In the genomic region with DNA sequence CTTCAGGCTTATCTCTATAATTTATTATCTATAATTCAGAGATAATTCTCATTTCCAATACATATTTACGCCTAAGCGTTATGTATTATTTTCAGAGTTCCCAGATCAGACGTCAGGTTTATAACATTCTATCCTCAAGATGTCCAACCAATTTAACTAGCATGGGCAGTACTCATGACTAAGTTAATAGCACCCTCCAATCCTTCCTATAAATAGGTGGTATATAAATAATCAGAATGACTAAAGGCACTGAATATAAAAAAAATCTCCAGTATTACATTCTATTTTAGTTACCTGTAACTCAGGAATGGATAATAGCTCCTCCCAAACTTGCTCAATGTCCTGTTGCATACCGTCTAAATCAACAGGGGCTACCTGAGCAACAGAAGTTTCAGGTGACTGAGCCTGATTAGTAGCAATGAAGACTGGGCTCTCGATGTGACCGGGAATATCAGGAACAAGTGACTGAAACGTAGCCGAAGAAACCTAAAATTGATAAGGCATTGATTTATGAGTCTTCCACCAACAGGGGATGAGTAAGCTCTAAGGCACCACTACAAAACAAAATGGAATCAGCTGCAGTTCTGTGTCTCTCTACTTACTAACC, we compare ENCODE assay signal across 34 cellular contexts. TPM values are rescaled to one million over a fixed set of nuclear protein-coding genes. Genes with fewer than 3 reads are reported as not detected.
DNase-seq lines count a peak whose midpoint lies in the region; ATAC-seq, FAIRE-seq and TF ChIP-seq lines count a peak whose summit lies in the region.
"Had no signal": no experiment of that assay in that cellular context is flagged by ENCODE, and none has a peak within 500 bp of the region (broad histone marks: within the 10 kb centered on the region; RNA-seq: fewer than 3 reads in every experiment).

No MANE protein-coding gene starts in this region.

- peak overlapping the region; percentile 56 for H3K27ac Mint-ChIP-seq in activated T-cell treated with anti-CD3 and anti-CD28 coated beads, Interleukin-2, amount 50 U/mL, for 72 hours
- H3K27ac Mint-ChIP-seq in activated CD4-positive, alpha-beta memory T cell treated with anti-CD3 and anti-CD28 coated beads, Interleukin-2, amount 10 ng/mL, durations not matched to agents 7 days and 5 days: peak overlapping the region; percentile 31
- H3K27ac Mint-ChIP-seq in stimulated activated effector memory CD8-positive, alpha-beta T cell treated with anti-CD3 and anti-CD28 coated beads, Interleukin-12 subunit alpha, Interleukin-12 subunit beta, amount 100 ng/mL, for 72 hours: no peak overlapping the region
- H3K27ac Mint-ChIP-seq: GM23338 had no signal

- no peak overlapping the region for H3K4me3 ChIP-seq in HepG2 (replicated peaks in 1 of 3; ENCODE audit: insufficient read depth in 1 of 3, low read depth in 2 of 3, low read length in 3 of 3)
- H3K4me3 ChIP-seq: A549, GM23338, prostate gland, SJCRH30, suprapubic skin had no signal

- H3K27me3 ChIP-seq in HepG2 (ENCODE audit: control insufficient read depth in 1 of 2, insufficient read depth in 2 of 2, low read length in 2 of 2): no peaks in the 10 kb centered on the region
- H3K27me3 ChIP-seq: SJCRH30, suprapubic skin had no signal

- no peak for FAIRE-seq in HepG2 (lab: Jason Lieb, UNC)
- FAIRE-seq: A549, islet of Langerhans, RCC 7860 had no signal

- H3K27ac ChIP-seq in HepG2 (ENCODE audit: extremely low read length, insufficient read depth, low read length): no peak overlapping the region
- H3K27ac ChIP-seq: A549, prostate gland, SJCRH30, suprapubic skin, VCaP had no signal

- no peak for DNase-seq in activated T-cell treated with anti-CD3 and anti-CD28 coated beads, Interleukin-2, amount 50 U/mL, for 72 hours
- DNase-seq in activated T-cell treated with anti-CD3 and anti-CD28 coated beads, Interleukin-2, amount 50 U/mL, for 4 hours: no peak
- DNase-seq in activated CD4-positive, alpha-beta memory T cell treated with anti-CD3 and anti-CD28 coated beads, Interleukin-2, amount 10 ng/mL, durations not matched to agents 7 days and 5 days: no peak
- DNase-seq in HepG2 (ENCODE audit: low spot score): no peak
- DNase-seq in superior temporal gyrus (ENCODE audit: extremely low spot score): peak; percentile 11
- DNase-seq in COR-L47 (lab: John Stamatoyannopoulos, UW): no peak
- no peak for DNase-seq in stimulated activated effector memory CD8-positive, alpha-beta T cell treated with anti-CD3 and anti-CD28 coated beads, Interleukin-12 subunit alpha, Interleukin-12 subunit beta, amount 100 ng/mL, for 72 hours (ENCODE audit: low spot score in 2 of 2)
- DNase-seq: activated CD4-positive, alpha-beta T cell treated with anti-CD3 and anti-CD28 coated beads for 48 hours; activated naive CD4-positive, alpha-beta T cell treated with anti-CD3 and anti-CD28 coated beads, Interleukin-2, amount 50 U/mL, for 16 hours; anterior cingulate cortex; CD8-positive, alpha-beta T cell; cortex of kidney; DMS 273 treated with DMSO at 0.1 percent for 48 hours; effector memory CD8-positive, alpha-beta T cell; EL; IMR-90; mesenchymal stem cell; NCI-H2107; NCI-H446; NCI-H774; SJCRH30; stimulated activated CD4-positive, alpha-beta T cell treated with anti-CD3 and anti-CD28 coated beads, Interleukin-4, amount 100 ng/mL, for 4 hours; SW 1271; T-helper 9 cell had no signal

- peaks cover 19 to 40% of the 10 kb centered on the region in 2 donors for H3K36me3 Mint-ChIP-seq in activated T-cell treated with anti-CD3 and anti-CD28 coated beads, Interleukin-2, amount 50 U/mL, for 72 hours (ENCODE audit: insufficient read depth in 2 of 2)
- H3K36me3 Mint-ChIP-seq in activated T-cell treated with anti-CD3 and anti-CD28 coated beads, Interleukin-2, amount 50 U/mL, for 4 hours (ENCODE audit: insufficient read depth): peaks cover 54% of the 10 kb centered on the region
- peaks cover 65% of the 10 kb centered on the region for H3K36me3 Mint-ChIP-seq in activated CD4-positive, alpha-beta memory T cell treated with anti-CD3 and anti-CD28 coated beads, Interleukin-2, amount 10 ng/mL, durations not matched to agents 7 days and 5 days (ENCODE audit: low read depth)
- H3K36me3 Mint-ChIP-seq in stimulated activated effector memory CD8-positive, alpha-beta T cell treated with anti-CD3 and anti-CD28 coated beads, Interleukin-12 subunit alpha, Interleukin-12 subunit beta, amount 100 ng/mL, for 72 hours: peaks cover 96% of the 10 kb centered on the region

- H3K36me3 ChIP-seq in HepG2 (replicated peaks in 1 of 2; ENCODE audit: control insufficient read depth in 1 of 2, insufficient read depth in 2 of 2, low read length in 2 of 2): peaks cover 37 to 75% of the 10 kb centered on the region in 2 experiments

- peaks cover 54% of the 10 kb centered on the region for H3K4me1 Mint-ChIP-seq in activated T-cell treated with anti-CD3 and anti-CD28 coated beads, Interleukin-2, amount 50 U/mL, for 72 hours (ENCODE audit: low read depth)
- peaks cover 45% of the 10 kb centered on the region for H3K4me1 Mint-ChIP-seq in activated T-cell treated with anti-CD3 and anti-CD28 coated beads, Interleukin-2, amount 50 U/mL, for 4 hours (ENCODE audit: low read depth)
- peaks cover 42% of the 10 kb centered on the region for H3K4me1 Mint-ChIP-seq in activated CD4-positive, alpha-beta memory T cell treated with anti-CD3 and anti-CD28 coated beads, Interleukin-2, amount 10 ng/mL, durations not matched to agents 7 days and 5 days
- peaks cover 51% of the 10 kb centered on the region for H3K4me1 Mint-ChIP-seq in stimulated activated effector memory CD8-positive, alpha-beta T cell treated with anti-CD3 and anti-CD28 coated beads, Interleukin-12 subunit alpha, Interleukin-12 subunit beta, amount 100 ng/mL, for 72 hours

- no peak overlapping the region for H3K9ac ChIP-seq in HepG2 (ENCODE audit: insufficient read depth, low read depth, low read length)

- no peak for TF ChIP-seq CTCF in HepG2 (CRISPR knock-in tag; IDR thresholded peaks at IDR 0.05)

- TF ChIP-seq POLR2A in HepG2 (IDR thresholded peaks at IDR 0.05; ENCODE audit: insufficient read depth in 1 of 2, low read depth in 2 of 2, low read length in 2 of 2): no peak

- POLR2A ChIA-PET in activated CD4-positive, alpha-beta memory T cell treated with anti-CD3 and anti-CD28 coated beads, Interleukin-2, amount 10 ng/mL, durations not matched to agents 7 days and 5 days (lab: Charles Lee): interaction anchor here (0.6 to 10.8 kb wide), 4 partner anchors 10 to 1280 kb away, joined by 3 to 135 read pairs (median 20); partner anchors contain the start of gene NFE2L2
- POLR2A ChIA-PET in HepG2 (lab: Yijun Ruan, JAX): interaction anchor here (1.0 to 2.5 kb wide), 5 partner anchors 8 to 33 kb away, joined by 3 to 12 read pairs (median 4); partner anchors contain the start of gene HNRNPA3

- in situ Hi-C loops in HepG2 (cut with HindIII; ENCODE audit: extremely low pct_ligation_motif_present, low pct_unique_long_range_greater_than_20kb): no loop called here

- TF ChIP-seq EP300 in HepG2 (IDR thresholded peaks at IDR 0.05; ENCODE audit: low read depth in 2 of 2, low read length in 2 of 2) (no peak), HepG2 (CRISPR knock-in tag; IDR thresholded peaks at IDR 0.05; ENCODE audit: borderline replicate concordance) (no peak)

- intact Hi-C loops in HepG2 (cut with micrococcal nuclease; ENCODE audit: unreplicated experiment): no loop called here

- H2AFZ ChIP-seq in HepG2 (ENCODE audit: low read length): no peak overlapping the region
- H2AFZ ChIP-seq: GM23338 had no signal

- H3K4me2 ChIP-seq in HepG2 (ENCODE audit: low read depth, low read length): no peak overlapping the region
- H3K4me2 ChIP-seq: A549, GM23338 had no signal

- TF ChIP-seq RAD21 in HepG2 (CRISPR knock-in tag; IDR thresholded peaks at IDR 0.05): no peak

- peaks cover 54% of the 10 kb centered on the region for H3K4me1 ChIP-seq in HepG2 (ENCODE audit: insufficient read depth, low read length)
- H3K4me1 ChIP-seq: prostate gland, SJCRH30 had no signal

- BruUV-seq in HepG2 (replicated peaks; lab: Mats Ljungman, UMichigan): no TSS peak

- CTCF ChIA-PET in activated CD4-positive, alpha-beta memory T cell treated with anti-CD3 and anti-CD28 coated beads, Interleukin-2, amount 10 ng/mL, durations not matched to agents 7 days and 5 days (lab: Charles Lee): interaction anchor here (0.8 kb wide), 1 partner anchor 28 kb away, joined by 3 read pairs; no protein-coding TSS in a partner anchor
- CTCF ChIA-PET in HepG2 (lab: Yijun Ruan, JAX; ENCODE audit: low intra/inter-chr PET ratio, low total read pairs): no interaction called here

- WGBS in HepG2 (ENCODE audit: low lambda C conversion rate): 94% methylated on average over 8 of the region's 8 CpGs

- H3K9me3 ChIP-seq in HepG2 (ENCODE audit: low read length): no peaks in the 10 kb centered on the region
- H3K9me3 ChIP-seq: A549, prostate gland, SJCRH30, suprapubic skin had no signal

- no peaks in the 10 kb centered on the region for H3K9me3 Mint-ChIP-seq in activated T-cell treated with anti-CD3 and anti-CD28 coated beads, Interleukin-2, amount 50 U/mL, for 72 hours
- H3K9me3 Mint-ChIP-seq in activated T-cell treated with anti-CD3 and anti-CD28 coated beads, Interleukin-2, amount 50 U/mL, for 4 hours: no peaks in the 10 kb centered on the region
- H3K9me3 Mint-ChIP-seq in activated CD4-positive, alpha-beta memory T cell treated with anti-CD3 and anti-CD28 coated beads, Interleukin-2, amount 10 ng/mL, durations not matched to agents 7 days and 5 days: no peaks in the 10 kb centered on the region
- H3K9me3 Mint-ChIP-seq in stimulated activated effector memory CD8-positive, alpha-beta T cell treated with anti-CD3 and anti-CD28 coated beads, Interleukin-12 subunit alpha, Interleukin-12 subunit beta, amount 100 ng/mL, for 72 hours: no peaks in the 10 kb centered on the region
- H3K9me3 Mint-ChIP-seq: activated T-helper 17 cell treated with anti-CD3 and anti-CD28 coated beads, Interleukin-2, amount 50 U/mL, for 72 hours; CD8-positive, alpha-beta T cell; effector memory CD8-positive, alpha-beta T cell; GM23338 had no signal

- H3K4me3 Mint-ChIP-seq in activated T-cell treated with anti-CD3 and anti-CD28 coated beads, Interleukin-2, amount 50 U/mL, for 72 hours: no peak overlapping the region
- no peak overlapping the region for H3K4me3 Mint-ChIP-seq in activated T-cell treated with anti-CD3 and anti-CD28 coated beads, Interleukin-2, amount 50 U/mL, for 4 hours
- H3K4me3 Mint-ChIP-seq in activated CD4-positive, alpha-beta memory T cell treated with anti-CD3 and anti-CD28 coated beads, Interleukin-2, amount 10 ng/mL, durations not matched to agents 7 days and 5 days: no peak overlapping the region
- H3K4me3 Mint-ChIP-seq in stimulated activated effector memory CD8-positive, alpha-beta T cell treated with anti-CD3 and anti-CD28 coated beads, Interleukin-12 subunit alpha, Interleukin-12 subunit beta, amount 100 ng/mL, for 72 hours: no peak overlapping the region
- H3K4me3 Mint-ChIP-seq: CD8-positive, alpha-beta T cell; effector memory CD8-positive, alpha-beta T cell; GM23338 had no signal

- H3K27me3 Mint-ChIP-seq in activated T-cell treated with anti-CD3 and anti-CD28 coated beads, Interleukin-2, amount 50 U/mL, for 72 hours (ENCODE audit: low read depth): no peaks in the 10 kb centered on the region
- no peaks in the 10 kb centered on the region for H3K27me3 Mint-ChIP-seq in activated T-cell treated with anti-CD3 and anti-CD28 coated beads, Interleukin-2, amount 50 U/mL, for 4 hours (ENCODE audit: low read depth)
- H3K27me3 Mint-ChIP-seq in activated CD4-positive, alpha-beta memory T cell treated with anti-CD3 and anti-CD28 coated beads, Interleukin-2, amount 10 ng/mL, durations not matched to agents 7 days and 5 days: no peaks in the 10 kb centered on the region
- H3K27me3 Mint-ChIP-seq: activated T-helper 17 cell treated with anti-CD3 and anti-CD28 coated beads, Interleukin-2, amount 50 U/mL, for 72 hours; effector memory CD8-positive, alpha-beta T cell had no signal

- peaks cover 65% of the 10 kb centered on the region for H3K79me2 ChIP-seq in HepG2 (ENCODE audit: insufficient read depth, low read length)

- ATAC-seq in activated T-cell treated with anti-CD3 and anti-CD28 coated beads, Interleukin-2, amount 50 U/mL, for 72 hours (replicated peaks in 1 of 2): no peak
- no peak for ATAC-seq in activated T-cell treated with anti-CD3 and anti-CD28 coated beads, Interleukin-2, amount 50 U/mL, for 4 hours
- no peak for ATAC-seq in HepG2
- ATAC-seq in stimulated activated effector memory CD8-positive, alpha-beta T cell treated with anti-CD3 and anti-CD28 coated beads, Interleukin-12 subunit alpha, Interleukin-12 subunit beta, amount 100 ng/mL, for 72 hours: no peak
- ATAC-seq in GM18909 (IDR thresholded peaks at IDR 0.05; ENCODE audit: poor library complexity, unreplicated experiment): no peak
- ATAC-seq: A549; activated T-helper 17 cell treated with anti-CD3 and anti-CD28 coated beads, Interleukin-2, amount 50 U/mL, for 72 hours; CD8-positive, alpha-beta T cell; effector memory CD8-positive, alpha-beta T cell; GM23338; left lobe of liver had no signal

- H4K20me1 ChIP-seq in HepG2 (ENCODE audit: insufficient read depth, low read length): peaks cover 58% of the 10 kb centered on the region

RNA-seq across cellular contexts. Expression of gene HNRNPA3, which starts 19.6 kb away (rescaled TPM):
- 100 to 1,000 TPM; 140 to 148 TPM for total RNA-seq in activated T-cell treated with anti-CD3 and anti-CD28 coated beads, Interleukin-2, amount 50 U/mL, for 72 hours
- 100 to 1,000 TPM; 292 to 332 (median 316) TPM for total RNA-seq in activated T-cell treated with anti-CD3 and anti-CD28 coated beads, Interleukin-2, amount 50 U/mL, for 4 hours
- total RNA-seq in activated CD4-positive, alpha-beta memory T cell treated with anti-CD3 and anti-CD28 coated beads, Interleukin-2, amount 10 ng/mL, durations not matched to agents 7 days and 5 days: 100 to 1,000 TPM; 309 to 312 TPM
- 97.7 and 164 TPM in 2 replicates for total RNA-seq in HepG2 (2016; rRNA removed; fragmentation: Illumina TruSeq; extraction: Trizol)
- 14.2 and 15.3 TPM in 2 replicates for total RNA-seq in HepG2 (2016; cell fraction: cytosol; rRNA removed; fragmentation: Illumina TruSeq; extraction: Trizol; ENCODE audit: low read depth)
- 105 and 171 TPM in 2 replicates for total RNA-seq in HepG2 (2016; cell fraction: insoluble cytoplasmic fraction; rRNA removed; fragmentation: Illumina TruSeq; extraction: Trizol)
- total RNA-seq in HepG2 (2016; cell fraction: membrane; rRNA removed; fragmentation: Illumina TruSeq; extraction: Trizol): 84.7 and 87.9 TPM in 2 replicates
- 152 and 163 TPM in 2 replicates for total RNA-seq in HepG2 (2016; cell fraction: nucleus; rRNA removed; fragmentation: Illumina TruSeq; extraction: Trizol)
- 52.3 and 73.3 TPM in 2 replicates for polyA plus RNA-seq in HepG2 (2011; rRNA removed)
- polyA plus RNA-seq in HepG2 (2011; cell fraction: cytosol; rRNA removed): 28.9 and 35.7 TPM in 2 replicates
- 80.5 and 102 TPM in 2 replicates for polyA plus RNA-seq in HepG2 (2011; cell fraction: nucleus; rRNA removed)
- polyA plus RNA-seq in HepG2 (2012): 166 and 486 TPM in 2 replicates
- polyA plus RNA-seq in HepG2 (2016; cell fraction: cytosol; fragmentation: Illumina TruSeq; extraction: Trizol; ENCODE audit: low read depth): 36.5 and 45.0 TPM in 2 replicates
- polyA plus RNA-seq in HepG2 (2016; cell fraction: insoluble cytoplasmic fraction; fragmentation: Illumina TruSeq; extraction: Trizol; ENCODE audit: low read depth): 1,088 and 1,120 TPM in 2 replicates
- 139 and 151 TPM in 2 replicates for polyA plus RNA-seq in HepG2 (2016; cell fraction: membrane; fragmentation: Illumina TruSeq; extraction: Trizol; ENCODE audit: low read depth)
- 525 and 575 TPM in 2 replicates for polyA plus RNA-seq in HepG2 (2016; cell fraction: nucleus; fragmentation: Illumina TruSeq; extraction: Trizol; ENCODE audit: insufficient read depth, low read depth)
- 11.2 and 12.3 TPM in 2 replicates for polyA minus RNA-seq in HepG2 (2011; rRNA and poly(A)+ RNA removed; ENCODE audit: low replicate concordance)
- polyA minus RNA-seq in HepG2 (2011; cell fraction: cytosol; rRNA and poly(A)+ RNA removed): 34.8 and 38.9 TPM in 2 replicates
- 205 and 222 TPM in 2 replicates for polyA minus RNA-seq in HepG2 (2011; cell fraction: nucleus; rRNA and poly(A)+ RNA removed)

RNA-seq across cellular contexts. Expression of gene NFE2L2, which starts 32.3 kb away (rescaled TPM):
- total RNA-seq in activated T-cell treated with anti-CD3 and anti-CD28 coated beads, Interleukin-2, amount 50 U/mL, for 72 hours: 10 to 100 TPM; 74.6 to 81.4 TPM
- total RNA-seq in activated T-cell treated with anti-CD3 and anti-CD28 coated beads, Interleukin-2, amount 50 U/mL, for 4 hours: 10 to 100 TPM; 58.5 to 62.4 (median 60.5) TPM
- total RNA-seq in activated CD4-positive, alpha-beta memory T cell treated with anti-CD3 and anti-CD28 coated beads, Interleukin-2, amount 10 ng/mL, durations not matched to agents 7 days and 5 days: 10 to 100 TPM; 63.2 to 63.4 TPM
- total RNA-seq in HepG2 (2016; rRNA removed; fragmentation: Illumina TruSeq; extraction: Trizol): 84.6 and 136 TPM in 2 replicates
- 93.0 and 99.3 TPM in 2 replicates for total RNA-seq in HepG2 (2016; cell fraction: cytosol; rRNA removed; fragmentation: Illumina TruSeq; extraction: Trizol; ENCODE audit: low read depth)
- total RNA-seq in HepG2 (2016; cell fraction: insoluble cytoplasmic fraction; rRNA removed; fragmentation: Illumina TruSeq; extraction: Trizol): 80.6 and 139 TPM in 2 replicates
- total RNA-seq in HepG2 (2016; cell fraction: membrane; rRNA removed; fragmentation: Illumina TruSeq; extraction: Trizol): 85.8 and 94.3 TPM in 2 replicates
- 92.5 and 95.6 TPM in 2 replicates for total RNA-seq in HepG2 (2016; cell fraction: nucleus; rRNA removed; fragmentation: Illumina TruSeq; extraction: Trizol)
- 138 and 215 TPM in 2 replicates for polyA plus RNA-seq in HepG2 (2011; rRNA removed)
- polyA plus RNA-seq in HepG2 (2011; cell fraction: cytosol; rRNA removed): 94.2 and 119 TPM in 2 replicates
- polyA plus RNA-seq in HepG2 (2011; cell fraction: nucleus; rRNA removed): 66.9 and 70.1 TPM in 2 replicates
- 104 and 115 TPM in 2 replicates for polyA plus RNA-seq in HepG2 (2012)
- 17.6 and 20.3 TPM in 2 replicates for polyA plus RNA-seq in HepG2 (2016; cell fraction: cytosol; fragmentation: Illumina TruSeq; extraction: Trizol; ENCODE audit: low read depth)
- 211 and 217 TPM in 2 replicates for polyA plus RNA-seq in HepG2 (2016; cell fraction: insoluble cytoplasmic fraction; fragmentation: Illumina TruSeq; extraction: Trizol; ENCODE audit: low read depth)
- polyA plus RNA-seq in HepG2 (2016; cell fraction: membrane; fragmentation: Illumina TruSeq; extraction: Trizol; ENCODE audit: low read depth): 41.9 and 49.1 TPM in 2 replicates
- polyA plus RNA-seq in HepG2 (2016; cell fraction: nucleus; fragmentation: Illumina TruSeq; extraction: Trizol; ENCODE audit: insufficient read depth, low read depth): 168 and 175 TPM in 2 replicates
- 157 and 264 TPM in 2 replicates for polyA minus RNA-seq in HepG2 (2011; rRNA and poly(A)+ RNA removed; ENCODE audit: low replicate concordance)
- polyA minus RNA-seq in HepG2 (2011; cell fraction: cytosol; rRNA and poly(A)+ RNA removed): 128 and 137 TPM in 2 replicates
- 140 and 141 TPM in 2 replicates for polyA minus RNA-seq in HepG2 (2011; cell fraction: nucleus; rRNA and poly(A)+ RNA removed)
